Comparison of ENCODE assay signal across 23 cellular contexts in the genomic region with DNA sequence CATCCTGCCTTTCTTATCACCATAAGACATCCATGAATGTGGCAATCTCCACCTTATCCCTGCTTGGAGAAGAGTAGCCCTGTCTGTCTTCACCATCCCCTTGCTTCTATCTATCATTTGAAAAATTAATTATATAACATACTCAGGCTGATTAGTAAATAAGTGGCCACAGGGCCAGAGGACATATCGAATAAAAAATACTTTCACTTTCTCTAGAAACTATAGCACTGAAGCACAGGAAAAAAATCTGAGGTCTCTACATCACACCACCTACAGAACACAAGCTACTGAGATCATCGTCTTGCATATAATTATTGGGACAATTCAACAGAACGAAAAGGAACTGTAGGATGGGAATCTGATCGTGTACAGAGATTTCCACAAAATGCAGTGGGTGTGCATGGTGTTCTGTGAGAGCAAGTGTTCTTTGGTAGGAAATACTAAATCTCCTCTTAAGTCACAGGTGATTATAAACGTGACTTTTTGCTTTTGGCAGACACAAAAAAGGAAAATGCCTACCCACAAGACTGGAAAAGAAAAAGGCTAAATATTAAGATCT.
"Had no signal": no experiment of that assay in that cellular context is flagged by ENCODE, and none has a peak within 500 bp of the region (broad histone marks: within the 10 kb centered on the region; RNA-seq: fewer than 3 reads in every experiment).

No MANE protein-coding gene starts in this region.

- H3K27me3 ChIP-seq: MG63 had no signal

- H3K4me2 ChIP-seq: KMS-11, PC-9 had no signal

- ATAC-seq: activated CD4-positive, alpha-beta T cell treated with anti-CD3 and anti-CD28 coated beads for 36 hours; activated T-helper 17 cell treated with anti-CD3 and anti-CD28 coated beads, Interleukin-2, amount 50 U/mL, for 72 hours had no signal

- H3K36me3 ChIP-seq: MG63, WERI-Rb-1 had no signal

- H3K27ac ChIP-seq: KMS-11, PC-9, WERI-Rb-1 had no signal

- H3K9me3 ChIP-seq: MG63 had no signal

- DNase-seq: activated CD4-positive, alpha-beta memory T cell treated with anti-CD3 and anti-CD28 coated beads, Interleukin-2, amount 10 ng/mL, durations not matched to agents 7 days and 5 days; activated CD4-positive, alpha-beta T cell treated with anti-CD3 and anti-CD28 coated beads for 36 hours; activated CD4-positive, alpha-beta T cell treated with anti-CD3 and anti-CD28 coated beads, Interleukin-2, amount 50 U/mL, for 1 hour; activated gamma-delta T cell; activated naive CD4-positive, alpha-beta T cell treated with anti-CD3 and anti-CD28 coated beads, Interleukin-2, amount 10 ng/mL, durations not matched to agents 7 days and 5 days; activated naive CD8-positive, alpha-beta T cell treated with anti-CD3 and anti-CD28 coated beads for 36 hours; activated T-cell treated with anti-CD3 and anti-CD28 coated beads for 4 hours; activated T-cell treated with anti-CD3 and anti-CD28 coated beads, Interleukin-2, amount 50 U/mL, for 48 hours; cerebellar nuclear complex; MG63; MV-4-11; NCI-H1092 treated with DMSO at 0.1 percent for 48 hours; NCI-H1417 treated with DMSO at 0.1 percent for 48 hours; NCI-H1694; NCI-H2029 treated with DMSO at 0.1 percent for 48 hours; NCI-H510A treated with DMSO at 0.1 percent for 48 hours; NCI-H69; PC-9; SHP77 treated with DMSO at 0.1 percent for 48 hours; T-helper 1 cell; WERI-Rb-1 had no signal

- H2AFZ ChIP-seq: PC-9 had no signal

- H3K4me3 ChIP-seq: MG63, PC-9 had no signal

- H3K9ac ChIP-seq: KMS-11 had no signal
